In genomic region chr12:10363922-10364838, GRCh38 we compare ENCODE assay signal across 8 cellular contexts. TPM values are rescaled to one million over a fixed set of nuclear protein-coding genes. Genes with fewer than 3 reads are reported as not detected.
DNase-seq lines count a peak whose midpoint lies in the region; ATAC-seq lines count a peak whose summit lies in the region.

No MANE protein-coding gene starts in this region.

- DNase-seq in CD4-positive, alpha-beta memory T cell, result peak; percentile 12 to 43 (median 32)
- DNase-seq in NCI-H748 (lab: John Stamatoyannopoulos, UW; ENCODE audit: unreplicated experiment), result peak; percentile 49
- DNase-seq in adipocyte (ENCODE audit: low read depth), result peak; percentile 61
- DNase-seq in right cardiac atrium, result peak; percentile 35 to 62 (median 56)
- peak; percentile 57 for DNase-seq in renal cortical epithelial cell (ENCODE audit: low read depth)
- no peak for DNase-seq in COR-L47 (lab: John Stamatoyannopoulos, UW)

- no peaks in the 10 kb centered on the region for H3K36me3 Mint-ChIP-seq in CD4-positive, alpha-beta memory T cell

- no peaks in the 10 kb centered on the region for H3K36me3 ChIP-seq in CD4-positive, alpha-beta memory T cell (ENCODE audit: insufficient read depth, low read length)
- no peaks in the 10 kb centered on the region for H3K36me3 ChIP-seq in adipocyte (ENCODE audit: control insufficient read depth, insufficient read depth, low read length, severe bottlenecking)

- ATAC-seq in GM18907 (IDR thresholded peaks at IDR 0.05; ENCODE audit: unreplicated experiment) (peak; percentile 91), HG03039 (IDR thresholded peaks at IDR 0.05; ENCODE audit: unreplicated experiment) (peak; percentile 85), right cardiac atrium (peak; percentile 75 to 89)

- H3K9me3 ChIP-seq in CD4-positive, alpha-beta memory T cell (ENCODE audit: control insufficient read depth in 1 of 2, low read length in 2 of 2), result no peaks in the 10 kb centered on the region
- peaks cover 6% of the 10 kb centered on the region for H3K9me3 ChIP-seq in adipocyte (ENCODE audit: control insufficient read depth, low read length)
- no peaks in the 10 kb centered on the region for H3K9me3 ChIP-seq in right cardiac atrium (ENCODE audit: control insufficient read depth, low read length)

- no peak overlapping the region for H3K4me3 Mint-ChIP-seq in CD4-positive, alpha-beta memory T cell

- CTCF ChIA-PET in CD4-positive, alpha-beta memory T cell (lab: Charles Lee; ENCODE audit: partially characterized antibody), result interaction anchor here (1.5 to 2.3 kb wide), 2 partner anchors 150 to 211 kb away, joined by 4 to 7 read pairs; no protein-coding TSS in a partner anchor

- peak overlapping the region; percentile 77 to 95 for H3K4me3 ChIP-seq in CD4-positive, alpha-beta memory T cell (ENCODE audit: low read length in 2 of 2)
- H3K4me3 ChIP-seq in adipocyte (ENCODE audit: low read length), result peak overlapping the region; percentile 88
- H3K4me3 ChIP-seq in right cardiac atrium (ENCODE audit: low read length), result peak overlapping the region; percentile 92

- no peak overlapping the region for H3K27ac Mint-ChIP-seq in CD4-positive, alpha-beta memory T cell

- H3K4me1 Mint-ChIP-seq in CD4-positive, alpha-beta memory T cell, result peaks cover 1 to 7% (median 5%) of the 10 kb centered on the region in 4 donors

- H3K27me3 ChIP-seq in CD4-positive, alpha-beta memory T cell (ENCODE audit: insufficient read depth, low read length), result no peaks in the 10 kb centered on the region
- H3K27me3 ChIP-seq in adipocyte (replicated peaks; ENCODE audit: control insufficient read depth, insufficient read depth, low read length) (no peaks in the 10 kb centered on the region), right cardiac atrium (ENCODE audit: control insufficient read depth, insufficient read depth) (no peaks in the 10 kb centered on the region)

- intact Hi-C loops in CD4-positive, alpha-beta memory T cell (cut with micrococcal nuclease), result loop anchor here (2.0 kb wide), 1 partner anchor 151 kb away; the partner anchor contains the start of gene GABARAPL1
- intact Hi-C loops in right cardiac atrium (cut with DNase I), result no loop called here

- WGBS in right cardiac atrium, result 13% methylated on average over 19 of the region's 19 CpGs

- peaks cover 0 to 4% of the 10 kb centered on the region in 2 donors for H3K27me3 Mint-ChIP-seq in CD4-positive, alpha-beta memory T cell

- H3K9me3 Mint-ChIP-seq in CD4-positive, alpha-beta memory T cell, result peaks cover 0 to 5% (median 0%) of the 10 kb centered on the region in 8 donors

- H3K27ac ChIP-seq in CD4-positive, alpha-beta memory T cell (ENCODE audit: low read depth, low read length), result peak overlapping the region; percentile 49
- peak overlapping the region; percentile 87 for H3K27ac ChIP-seq in right cardiac atrium (ENCODE audit: low read length)

- POLR2A ChIA-PET in CD4-positive, alpha-beta memory T cell (lab: Charles Lee; ENCODE audit: partially characterized antibody), result interaction anchor here (1.0 to 3.2 kb wide), 7 partner anchors 11 to 1182 kb away, joined by 3 to 16 read pairs (median 3); partner anchors contain the start of genes GABARAPL1, MAGOHB and SMIM10L1

- peak overlapping the region; percentile 87 for H3K9ac ChIP-seq in adipocyte (ENCODE audit: low read length)

- H3K4me1 ChIP-seq in CD4-positive, alpha-beta memory T cell (ENCODE audit: insufficient read depth, low read length), result peaks cover 16% of the 10 kb centered on the region
- H3K4me1 ChIP-seq in adipocyte (ENCODE audit: control insufficient read depth, insufficient read depth, low read length) (peaks cover 33% of the 10 kb centered on the region), right cardiac atrium (ENCODE audit: control insufficient read depth, insufficient read depth, low read length) (peaks cover 4% of the 10 kb centered on the region)

RNA-seq across cellular contexts. Expression of gene KLRK1, which starts 25.7 kb away (rescaled TPM):
- total RNA-seq in CD4-positive, alpha-beta memory T cell, result 1 to 10 TPM; 1.3 to 1.4 TPM
- 1 to 10 TPM; 1.4 to 1.9 TPM for polyA plus RNA-seq in CD4-positive, alpha-beta memory T cell
- total RNA-seq in right cardiac atrium, result under 1 TPM; 0.39 to 0.97 (median 0.75) TPM
- 0.59 TPM for polyA plus RNA-seq in right cardiac atrium
- total RNA-seq in renal cortical epithelial cell, result not detected in 2 replicates

RNA-seq across cellular contexts. Expression of gene KLRC4, which starts 45.4 kb away (rescaled TPM):
- not detected for total RNA-seq in CD4-positive, alpha-beta memory T cell
- polyA plus RNA-seq in CD4-positive, alpha-beta memory T cell, result not detected
- total RNA-seq in right cardiac atrium (not detected), renal cortical epithelial cell (not detected in 2 replicates)
- not detected for polyA plus RNA-seq in right cardiac atrium

RNA-seq across cellular contexts. Expression of gene KLRC3, which starts 56.2 kb away (rescaled TPM):
- not detected for total RNA-seq in CD4-positive, alpha-beta memory T cell
- polyA plus RNA-seq in CD4-positive, alpha-beta memory T cell, result not detected
- not detected for total RNA-seq in right cardiac atrium
- not detected for polyA plus RNA-seq in right cardiac atrium
- not detected in 2 replicates for total RNA-seq in renal cortical epithelial cell

RNA-seq across cellular contexts. Expression of gene KLRD1, which starts 56.5 kb away (rescaled TPM):
- under 1 TPM; 0.64 to 0.79 TPM for total RNA-seq in CD4-positive, alpha-beta memory T cell
- 1 to 10 TPM in 1 of 2 donors, under 1 TPM in 1; 0.50 to 2.6 TPM for polyA plus RNA-seq in CD4-positive, alpha-beta memory T cell
- total RNA-seq in right cardiac atrium (1 to 10 TPM; 1.8 to 3.3 (median 2.9) TPM), renal cortical epithelial cell (under 0.01 and 4.1 TPM in 2 replicates)
- polyA plus RNA-seq in right cardiac atrium, result 0.75 TPM
